Comparison of ENCODE assay signal across 1 cellular context in the genomic region with DNA sequence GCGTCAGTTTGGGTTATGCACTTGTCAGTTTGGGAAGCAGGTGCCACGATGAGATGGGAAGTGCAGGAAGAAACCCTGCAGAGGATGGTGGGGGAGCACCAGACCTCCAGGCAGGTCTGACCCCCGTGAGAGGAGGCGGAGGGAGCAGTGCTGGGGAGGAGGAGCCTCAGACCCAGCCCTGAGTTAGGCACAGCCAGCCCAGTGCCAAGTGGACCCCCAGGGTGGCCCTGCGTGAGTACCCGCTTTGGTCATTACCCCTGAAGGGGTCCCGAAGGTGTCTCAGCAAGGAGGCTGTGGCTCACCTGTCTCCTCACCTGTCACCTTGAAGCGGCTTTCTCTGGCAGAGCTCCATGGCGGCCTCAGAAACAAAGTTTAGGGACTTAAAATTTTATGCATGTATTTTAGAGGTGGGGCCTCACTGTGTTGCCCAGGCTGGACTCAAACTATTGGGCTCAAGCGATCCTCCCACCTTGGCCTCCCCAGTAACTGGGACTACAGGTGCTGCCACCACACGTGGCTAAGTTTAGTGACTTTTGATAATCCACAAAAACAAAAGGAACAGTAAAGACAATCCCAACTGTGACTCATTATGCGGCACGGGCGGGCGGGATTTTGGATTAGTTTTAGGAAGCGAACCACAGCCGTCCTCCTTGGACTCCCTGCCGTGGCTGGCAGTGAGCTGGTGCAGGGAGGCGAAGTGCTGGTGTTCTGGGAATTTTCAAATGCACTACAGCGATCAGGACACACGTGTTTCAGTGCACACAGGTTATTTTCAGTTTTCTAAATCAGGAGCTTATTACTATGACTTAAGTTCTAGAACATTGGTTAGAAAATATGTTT.
A peak's percentile ranks its signal among the peaks of the same experiment; 100 is the strongest.
TF ChIP-seq lines count a peak whose summit lies in the region.

No MANE protein-coding gene starts in this region.

TF ChIP-seq in K562, 482 proteins besides CTCF, POLR2A, EP300 and RAD21:
- TF ChIP-seq NBN (IDR thresholded peaks at IDR 0.05; ENCODE audit: low read depth), result no peak
- no peak for TF ChIP-seq ZFX (CRISPR knock-in tag; IDR thresholded peaks at IDR 0.05)
- no peak for TF ChIP-seq NR2F6 (CRISPR knock-in tag; IDR thresholded peaks at IDR 0.05)
- TF ChIP-seq NEUROD1 (IDR thresholded peaks at IDR 0.05; ENCODE audit: borderline replicate concordance, low read depth, low read length, partially characterized antibody), result no peak
- TF ChIP-seq GTF2B (IDR thresholded peaks at IDR 0.05; ENCODE audit: extremely low read depth, insufficient read length), result no peak
- TF ChIP-seq U2AF2 (optimal IDR thresholded peaks at IDR 0.05; ENCODE audit: low read depth, low read length), result no peak
- TF ChIP-seq HSF4 (CRISPR knock-in tag; IDR thresholded peaks at IDR 0.05; ENCODE audit: borderline replicate concordance), result no peak
- TF ChIP-seq ZNF121 (CRISPR knock-in tag; conservative IDR thresholded peaks at IDR 0.05), result peak; percentile 51
- TF ChIP-seq SUPT5H (IDR thresholded peaks at IDR 0.05), result no peak
- TF ChIP-seq, protein P1, sequence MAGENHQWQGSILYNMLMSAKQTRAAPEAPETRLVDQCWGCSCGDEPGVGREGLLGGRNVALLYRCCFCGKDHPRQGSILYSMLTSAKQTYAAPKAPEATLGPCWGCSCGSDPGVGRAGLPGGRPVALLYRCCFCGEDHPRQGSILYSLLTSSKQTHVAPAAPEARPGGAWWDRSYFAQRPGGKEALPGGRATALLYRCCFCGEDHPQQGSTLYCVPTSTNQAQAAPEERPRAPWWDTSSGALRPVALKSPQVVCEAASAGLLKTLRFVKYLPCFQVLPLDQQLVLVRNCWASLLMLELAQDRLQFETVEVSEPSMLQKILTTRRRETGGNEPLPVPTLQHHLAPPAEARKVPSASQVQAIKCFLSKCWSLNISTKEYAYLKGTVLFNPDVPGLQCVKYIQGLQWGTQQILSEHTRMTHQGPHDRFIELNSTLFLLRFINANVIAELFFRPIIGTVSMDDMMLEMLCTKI (IDR thresholded peaks at IDR 0.05; ENCODE audit: partially characterized antibody), result no peak
- 0 out of 2 replicates have a peak, but pooled peaks have one; percentile 15 for TF ChIP-seq MAX (CRISPR knock-in tag; IDR thresholded peaks at IDR 0.05)
- no peak for TF ChIP-seq THRAP3 (IDR thresholded peaks at IDR 0.05; ENCODE audit: borderline replicate concordance)
- no peak for TF ChIP-seq TOE1 (IDR thresholded peaks at IDR 0.05; ENCODE audit: borderline replicate concordance)
- TF ChIP-seq TOE1 (CRISPR knock-in tag; IDR thresholded peaks at IDR 0.05; ENCODE audit: borderline replicate concordance, low read depth), result no peak
- TF ChIP-seq ZNF780A (CRISPR knock-in tag; IDR thresholded peaks at IDR 0.05), result no peak
- TF ChIP-seq RBFOX2 (IDR thresholded peaks at IDR 0.05; ENCODE audit: low read depth, low read length), result 0 out of 2 replicates have a peak, but pooled peaks have one; percentile 18
- TF ChIP-seq NRF1 (conservative IDR thresholded peaks at IDR 0.05 in 1 of 2, IDR thresholded peaks at IDR 0.05 in 1 of 2), result no peak
- TF ChIP-seq ATF6 (CRISPR knock-in tag; IDR thresholded peaks at IDR 0.05), result no peak
- TF ChIP-seq, protein P2, sequence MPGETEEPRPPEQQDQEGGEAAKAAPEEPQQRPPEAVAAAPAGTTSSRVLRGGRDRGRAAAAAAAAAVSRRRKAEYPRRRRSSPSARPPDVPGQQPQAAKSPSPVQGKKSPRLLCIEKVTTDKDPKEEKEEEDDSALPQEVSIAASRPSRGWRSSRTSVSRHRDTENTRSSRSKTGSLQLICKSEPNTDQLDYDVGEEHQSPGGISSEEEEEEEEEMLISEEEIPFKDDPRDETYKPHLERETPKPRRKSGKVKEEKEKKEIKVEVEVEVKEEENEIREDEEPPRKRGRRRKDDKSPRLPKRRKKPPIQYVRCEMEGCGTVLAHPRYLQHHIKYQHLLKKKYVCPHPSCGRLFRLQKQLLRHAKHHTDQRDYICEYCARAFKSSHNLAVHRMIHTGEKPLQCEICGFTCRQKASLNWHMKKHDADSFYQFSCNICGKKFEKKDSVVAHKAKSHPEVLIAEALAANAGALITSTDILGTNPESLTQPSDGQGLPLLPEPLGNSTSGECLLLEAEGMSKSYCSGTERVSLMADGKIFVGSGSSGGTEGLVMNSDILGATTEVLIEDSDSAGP (CRISPR knock-in tag; IDR thresholded peaks at IDR 0.05), result no peak
- no peak for TF ChIP-seq SMAD4 (CRISPR knock-in tag; conservative IDR thresholded peaks at IDR 0.05)
- no peak for TF ChIP-seq GTF2E2 (tag; IDR thresholded peaks at IDR 0.05)
- no peak for TF ChIP-seq TAF7 (tag; IDR thresholded peaks at IDR 0.05)
- TF ChIP-seq CREBBP (IDR thresholded peaks at IDR 0.05; ENCODE audit: low read depth, low read length), result no peak
- no peak for TF ChIP-seq MNT (conservative IDR thresholded peaks at IDR 0.05)
- peak; percentile 34; the same call in 1 of the 2 replicates for TF ChIP-seq POLR2G (IDR thresholded peaks at IDR 0.05; ENCODE audit: low read depth, low read length)
- TF ChIP-seq NCOR1 (IDR thresholded peaks at IDR 0.05), result no peak
- TF ChIP-seq JUNB (CRISPR knock-in tag; conservative IDR thresholded peaks at IDR 0.05), result no peak
- TF ChIP-seq ZNF778 (CRISPR knock-in tag; IDR thresholded peaks at IDR 0.05), result no peak
- TF ChIP-seq USF2 (CRISPR knock-in tag; IDR thresholded peaks at IDR 0.05), result no peak
